Comparison of ENCODE assay signal across 15 cellular contexts in the genomic region with DNA sequence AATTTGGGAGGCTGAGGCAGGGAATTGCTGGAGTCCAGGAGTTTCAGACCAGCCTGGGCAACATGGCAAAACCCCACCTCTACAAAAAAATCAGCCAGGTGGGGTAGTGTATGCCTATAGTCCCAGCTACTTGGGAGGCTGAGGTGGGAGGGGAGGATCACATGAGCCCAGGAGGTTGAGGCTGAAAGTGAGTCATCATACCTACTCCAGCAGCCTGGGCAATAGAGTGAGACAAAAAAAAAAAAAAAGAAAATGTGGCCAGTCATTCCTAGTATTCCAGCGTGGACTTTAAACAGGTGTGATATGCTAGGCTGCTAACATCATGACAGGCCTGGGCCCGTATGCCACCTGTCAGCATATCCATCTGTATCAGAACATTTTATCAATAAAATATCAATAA.
A peak's percentile ranks its signal among the peaks of the same experiment; 100 is the strongest.
DNase-seq lines count a peak whose midpoint lies in the region; ATAC-seq and TF ChIP-seq lines count a peak whose summit lies in the region.
"Had no signal": no experiment of that assay in that cellular context is flagged by ENCODE, and none has a peak within 500 bp of the region (broad histone marks: within the 10 kb centered on the region; RNA-seq: fewer than 3 reads in every experiment).

No MANE protein-coding gene starts in this region.

- no peaks in the 10 kb centered on the region for H4K20me1 ChIP-seq in smooth muscle cell (ENCODE audit: low read depth)

- peak overlapping the region; percentile 60 for H3K27ac ChIP-seq in foreskin keratinocyte
- H3K27ac ChIP-seq in smooth muscle cell (ENCODE audit: low read depth) = peak overlapping the region; percentile 52
- H3K27ac ChIP-seq: thoracic aorta had no signal

- TF ChIP-seq CTCF in foreskin keratinocyte (conservative IDR thresholded peaks at IDR 0.05) = no peak
- no peak for TF ChIP-seq CTCF in smooth muscle cell (IDR thresholded peaks at IDR 0.05; ENCODE audit: borderline replicate concordance, insufficient read depth, poor library complexity, severe bottlenecking)

- no peaks in the 10 kb centered on the region for H3K9me3 ChIP-seq in smooth muscle cell (replicated peaks; ENCODE audit: low read depth)
- H3K9me3 ChIP-seq: thoracic aorta had no signal

- H3K79me2 ChIP-seq in smooth muscle cell (ENCODE audit: low read depth) = no peaks in the 10 kb centered on the region

- peaks cover 7% of the 10 kb centered on the region for H3F3A ChIP-seq in smooth muscle cell (ENCODE audit: low read depth)

- no peak overlapping the region for H3K9ac ChIP-seq in smooth muscle cell (ENCODE audit: low read depth)

- no peak overlapping the region for H2AFZ ChIP-seq in smooth muscle cell (ENCODE audit: low read depth)

- peaks cover 4% of the 10 kb centered on the region for H3K36me3 ChIP-seq in smooth muscle cell (ENCODE audit: low read depth)

- WGBS in smooth muscle cell (ENCODE audit: low lambda C conversion rate) = 75% methylated on average over 2 of the region's 2 CpGs

- ATAC-seq in foreskin keratinocyte (peak; percentile 74), HG02884 (IDR thresholded peaks at IDR 0.05; ENCODE audit: unreplicated experiment) (no peak)

- H3K4me3 ChIP-seq in smooth muscle cell = no peak overlapping the region
- H3K4me3 ChIP-seq: lung, thoracic aorta had no signal

- no peaks in the 10 kb centered on the region for H3K4me1 ChIP-seq in foreskin keratinocyte
- peaks cover 7% of the 10 kb centered on the region for H3K4me1 ChIP-seq in smooth muscle cell (ENCODE audit: low read depth)

- H3K27me3 ChIP-seq in foreskin keratinocyte (no peaks in the 10 kb centered on the region), smooth muscle cell (ENCODE audit: low read depth) (no peaks in the 10 kb centered on the region)

- DNase-seq in activated CD8-positive, alpha-beta memory T cell treated with anti-CD3 and anti-CD28 coated beads for 24 hours = peak; percentile 26
- DNase-seq in activated CD8-positive, alpha-beta memory T cell treated with anti-CD3 and anti-CD28 coated beads, Interleukin-2, amount 50 U/mL, for 48 hours = no peak
- peak; percentile 11 for DNase-seq in SW480 (ENCODE audit: low spot score)
- DNase-seq in foreskin keratinocyte = peak; percentile 22 to 69
- DNase-seq in smooth muscle cell (lab: John Stamatoyannopoulos, UW; ENCODE audit: unreplicated experiment) = no peak
- no peak for DNase-seq in NCI-H2171 treated with DMSO at 0.1 percent for 48 hours (lab: John Stamatoyannopoulos, UW)
- no peak for DNase-seq in GOT3 (lab: John Stamatoyannopoulos, UW)
- DNase-seq: activated gamma-delta T cell, COR-L47, dermis blood vessel endothelial cell, MV-4-11, SHP77 treated with DMSO at 0.1 percent for 48 hours had no signal

- no peak overlapping the region for H3K4me2 ChIP-seq in smooth muscle cell

Comparison
In these comparisons a context has a peak if more than half of its experiments do, and no peak if none do; other contexts are left out.
1. DNase-seq: peak in activated CD8-positive, alpha-beta memory T cell treated with anti-CD3 and anti-CD28 coated beads for 24 hours (single experiment), SW480 (single experiment) and foreskin keratinocyte (2 of 2); none in activated CD8-positive, alpha-beta memory T cell treated with anti-CD3 and anti-CD28 coated beads, Interleukin-2, amount 50 U/mL, for 48 hours (single experiment), smooth muscle cell (single experiment), NCI-H2171 treated with DMSO at 0.1 percent for 48 hours (single experiment) and GOT3 (single experiment).